In the genomic region with DNA sequence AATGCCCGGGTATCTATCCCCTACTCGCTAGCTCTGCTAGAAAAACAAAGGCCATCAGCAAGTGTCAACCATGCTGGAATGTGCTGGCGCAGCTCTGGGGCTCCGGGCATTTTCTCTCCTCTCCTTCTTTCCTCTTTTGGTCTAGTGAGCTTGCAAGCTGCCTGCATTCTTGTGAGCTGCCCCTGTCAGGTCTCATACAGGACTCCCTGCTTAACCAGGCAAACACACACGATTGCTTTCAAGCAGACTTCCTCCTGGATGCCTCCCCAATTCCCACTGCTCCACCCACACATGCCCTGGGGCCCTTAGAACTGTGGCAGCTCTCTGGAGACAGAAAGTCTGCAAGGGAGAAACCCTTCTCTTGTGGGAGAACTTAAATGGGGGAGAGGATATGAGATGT, we compare ENCODE assay signal across 10 cellular contexts. TPM values are rescaled to one million over a fixed set of nuclear protein-coding genes. Genes with fewer than 3 reads are reported as not detected.
DNase-seq lines count a peak whose midpoint lies in the region; ATAC-seq and TF ChIP-seq lines count a peak whose summit lies in the region.
"Had no signal": no experiment of that assay in that cellular context is flagged by ENCODE, and none has a peak within 500 bp of the region (broad histone marks: within the 10 kb centered on the region; RNA-seq: fewer than 3 reads in every experiment).

No MANE protein-coding gene starts in this region.

- no peak for ATAC-seq in HG02885 (IDR thresholded peaks at IDR 0.05; ENCODE audit: poor library complexity, unreplicated experiment)
- no peak for ATAC-seq in GM21526 (IDR thresholded peaks at IDR 0.05; ENCODE audit: low FRiP score, unreplicated experiment)
- no peak for ATAC-seq in CD4-positive, alpha-beta T cell (ENCODE audit: poor library complexity)

- H3K9me3 Mint-ChIP-seq in CD4-positive, alpha-beta T cell: no peaks in the 10 kb centered on the region

- no peaks in the 10 kb centered on the region for H3K27me3 Mint-ChIP-seq in CD4-positive, alpha-beta T cell

- H3K4me3 ChIP-seq in neutrophil (ENCODE audit: low read depth in 1 of 2, low read length in 1 of 2): no peak overlapping the region

- H3K4me3 Mint-ChIP-seq in CD4-positive, alpha-beta T cell: no peak overlapping the region

- no peak overlapping the region for H3K27ac Mint-ChIP-seq in CD4-positive, alpha-beta T cell

- peak overlapping the region; percentile 80 for H3K27ac ChIP-seq in neutrophil
- H3K27ac ChIP-seq in CD4-positive, alpha-beta T cell (ENCODE audit: low read depth, low read length): no peak overlapping the region

- peak; percentile 51 for DNase-seq in D341Med (ENCODE audit: low spot score)
- peak; percentile 25 for DNase-seq in OCI-M1 (lab: John Stamatoyannopoulos, UW)
- peak; percentile 41 for DNase-seq in epidermal melanocyte (ENCODE audit: insufficient read length, low spot score)
- no peak for DNase-seq in NCI-H1436 treated with DMSO at 0.1 percent for 48 hours (lab: John Stamatoyannopoulos, UW)
- no peak for DNase-seq in CD4-positive, alpha-beta T cell
- DNase-seq: activated CD4-positive, alpha-beta T cell treated with anti-CD3 and anti-CD28 coated beads for 1 hour; midbrain had no signal

- H3K36me3 Mint-ChIP-seq in CD4-positive, alpha-beta T cell (ENCODE audit: low read depth): no peaks in the 10 kb centered on the region

- H3K9me3 ChIP-seq in neutrophil: no peaks in the 10 kb centered on the region
- H3K9me3 ChIP-seq in CD4-positive, alpha-beta T cell (ENCODE audit: control insufficient read depth, low read length): no peaks in the 10 kb centered on the region

- peaks cover 46 to 49% of the 10 kb centered on the region in 2 experiments for H3K4me1 ChIP-seq in neutrophil (ENCODE audit: control insufficient read depth in 1 of 2, insufficient read depth in 1 of 2, low read depth in 1 of 2, low read length in 1 of 2)

- intact Hi-C loops in CD4-positive, alpha-beta T cell (cut with DNase I, micrococcal nuclease): no loop called here

- H3K36me3 ChIP-seq in neutrophil: no peaks in the 10 kb centered on the region

- no peaks in the 10 kb centered on the region for H3K27me3 ChIP-seq in neutrophil
- H3K27me3 ChIP-seq in CD4-positive, alpha-beta T cell (ENCODE audit: control insufficient read depth, insufficient read depth, low read length): no peaks in the 10 kb centered on the region

- TF ChIP-seq CTCF in neutrophil (IDR thresholded peaks at IDR 0.05): no peak
- TF ChIP-seq CTCF in CD4-positive, alpha-beta T cell (IDR thresholded peaks at IDR 0.05): no peak

- no peaks in the 10 kb centered on the region for H3K4me1 Mint-ChIP-seq in CD4-positive, alpha-beta T cell (ENCODE audit: low read depth)

- POLR2A ChIA-PET in CD4-positive, alpha-beta T cell (lab: Charles Lee): no interaction called here

- CTCF ChIA-PET in CD4-positive, alpha-beta T cell (lab: Charles Lee): no interaction called here

RNA-seq across cellular contexts. Expression of a gene that starts 35.7 kb away (rescaled TPM):
- 100 to 1,000 TPM in 1 of 2 experiments, 10 to 100 TPM in 1; 93.1 to 104 TPM for total RNA-seq in CD4-positive, alpha-beta T cell

RNA-seq across cellular contexts. Expression of a gene that starts 53.4 kb away (rescaled TPM):
- total RNA-seq in CD4-positive, alpha-beta T cell: 10 to 100 TPM; 23.7 to 27.1 TPM

Comparison
In these comparisons a context has a peak if more than half of its experiments do, and no peak if none do; other contexts are left out.
1. DNase-seq: peak in D341Med (single experiment), OCI-M1 (single experiment) and epidermal melanocyte (single experiment); none in NCI-H1436 treated with DMSO at 0.1 percent for 48 hours (single experiment) and CD4-positive, alpha-beta T cell (0 of 10).